Comparison of ENCODE assay signal across 8 cellular contexts in the genomic region with DNA sequence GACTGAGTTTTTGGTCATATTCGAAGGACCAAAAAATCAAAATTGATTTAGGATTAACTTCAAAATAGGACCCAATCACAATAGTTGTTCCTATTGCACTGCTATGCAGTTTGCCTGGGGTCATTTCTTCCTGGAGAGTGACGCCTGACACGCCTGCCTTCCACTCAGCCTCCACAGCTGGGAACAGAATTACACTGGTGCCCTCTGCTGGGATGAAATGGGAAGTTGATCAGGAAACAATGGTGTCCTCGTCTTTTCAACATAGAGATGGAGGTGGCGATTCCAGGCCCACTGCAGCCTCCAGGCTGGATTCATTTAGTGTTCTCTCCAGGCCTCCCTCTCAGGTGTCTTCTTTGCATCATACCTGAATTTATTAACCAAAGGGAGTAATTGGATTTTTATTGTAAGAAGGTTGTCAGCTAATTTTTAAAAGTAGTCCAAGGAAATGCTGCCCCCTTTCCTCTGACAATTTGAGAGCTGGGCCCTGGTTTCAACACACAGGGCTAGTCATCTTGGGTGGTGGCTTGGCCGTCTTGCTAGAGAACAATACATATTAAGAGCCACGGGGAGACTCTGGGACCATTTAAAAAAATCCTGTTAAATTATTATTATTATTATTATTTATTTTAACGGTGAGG.
DNase-seq lines count a peak whose midpoint lies in the region; ATAC-seq lines count a peak whose summit lies in the region.

No MANE protein-coding gene starts in this region.

- no peak overlapping the region for H3K18ac ChIP-seq in mesendoderm (ENCODE audit: low read length)

- no peak overlapping the region for H4K5ac ChIP-seq in mesendoderm (ENCODE audit: low read length)

- no peaks in the 10 kb centered on the region for H3K4me1 ChIP-seq in mesendoderm (ENCODE audit: control insufficient read depth, low read depth, low read length)

- no peak overlapping the region for H3K27ac ChIP-seq in mesendoderm (ENCODE audit: low read depth, low read length)

- no peak overlapping the region for H3K9ac ChIP-seq in mesendoderm (ENCODE audit: low read length)

- H3K79me2 ChIP-seq in mesendoderm (ENCODE audit: control insufficient read depth, insufficient read depth, low read length): no peaks in the 10 kb centered on the region

- no peak overlapping the region for H2AK5ac ChIP-seq in mesendoderm (ENCODE audit: low read length)

- no peaks in the 10 kb centered on the region for H3K36me3 ChIP-seq in mesendoderm (ENCODE audit: control insufficient read depth, insufficient read depth, low read length)

- H3K4me3 ChIP-seq in mesendoderm (ENCODE audit: low read length): no peak overlapping the region

- no peak overlapping the region for H3K23ac ChIP-seq in mesendoderm (ENCODE audit: low read length)

- H4K8ac ChIP-seq in mesendoderm (ENCODE audit: low read depth, low read length): no peak overlapping the region

- H3K79me1 ChIP-seq in mesendoderm (ENCODE audit: low read length): no peaks in the 10 kb centered on the region

- DNase-seq in COLO668 (lab: John Stamatoyannopoulos, UW; ENCODE audit: unreplicated experiment): peak; percentile 54
- peak; percentile 28 for DNase-seq in NCI-H524 treated with DMSO at 0.1 percent for 48 hours (lab: John Stamatoyannopoulos, UW)
- DNase-seq in activated CD4-positive, alpha-beta T cell treated with anti-CD3 and anti-CD28 coated beads, Interleukin-2, amount 50 U/mL, for 4 hours: peak; percentile 54 to 58
- peak; percentile 34 for DNase-seq in effector CD4-positive, alpha-beta T cell
- peak; percentile 89 for DNase-seq in mesendoderm
- peak; percentile 8 to 24 for DNase-seq in stimulated activated CD8-positive, alpha-beta memory T cell treated with anti-CD3 and anti-CD28 coated beads, Interleukin-2, amount 100 ng/mL, for 1 hour (ENCODE audit: low read depth in 2 of 2)

- H3K56ac ChIP-seq in mesendoderm (ENCODE audit: low read length): no peak overlapping the region

- no peaks in the 10 kb centered on the region for H3K27me3 ChIP-seq in mesendoderm (ENCODE audit: insufficient read depth, low read length, poor library complexity)

- no peak overlapping the region for H2BK15ac ChIP-seq in mesendoderm (replicated peaks; ENCODE audit: low read depth)

- WGBS in mesendoderm (ENCODE audit: extremely low coverage, insufficient coverage, low lambda C conversion rate): no CpG with 5 or more reads among the region's 8 CpGs

- H3K4ac ChIP-seq in mesendoderm (ENCODE audit: low read depth, low read length): no peak overlapping the region

- no peak overlapping the region for H3K4me2 ChIP-seq in mesendoderm (ENCODE audit: low read length)

- H2BK120ac ChIP-seq in mesendoderm (ENCODE audit: low read depth, low read length): no peak overlapping the region

- peak; percentile 92 for ATAC-seq in GM19452 (IDR thresholded peaks at IDR 0.05; ENCODE audit: unreplicated experiment)
- peak; percentile 97 for ATAC-seq in HG03520 (IDR thresholded peaks at IDR 0.05; ENCODE audit: unreplicated experiment)

- H2BK5ac ChIP-seq in mesendoderm (ENCODE audit: low read length): no peak overlapping the region

Comparison
In these comparisons a context has a peak if more than half of its experiments do, and no peak if none do; other contexts are left out.
1. DNase-seq: peak in every context shown above with its lines; median percentile 89 in mesendoderm; 56 in activated CD4-positive, alpha-beta T cell treated with anti-CD3 and anti-CD28 coated beads, Interleukin-2, amount 50 U/mL, for 4 hours; 54 in COLO668; 34 in effector CD4-positive, alpha-beta T cell; 28 in NCI-H524 treated with DMSO at 0.1 percent for 48 hours; 16 in stimulated activated CD8-positive, alpha-beta memory T cell treated with anti-CD3 and anti-CD28 coated beads, Interleukin-2, amount 100 ng/mL, for 1 hour.